1 cellular context compared by ENCODE assay signal in the genomic region with DNA sequence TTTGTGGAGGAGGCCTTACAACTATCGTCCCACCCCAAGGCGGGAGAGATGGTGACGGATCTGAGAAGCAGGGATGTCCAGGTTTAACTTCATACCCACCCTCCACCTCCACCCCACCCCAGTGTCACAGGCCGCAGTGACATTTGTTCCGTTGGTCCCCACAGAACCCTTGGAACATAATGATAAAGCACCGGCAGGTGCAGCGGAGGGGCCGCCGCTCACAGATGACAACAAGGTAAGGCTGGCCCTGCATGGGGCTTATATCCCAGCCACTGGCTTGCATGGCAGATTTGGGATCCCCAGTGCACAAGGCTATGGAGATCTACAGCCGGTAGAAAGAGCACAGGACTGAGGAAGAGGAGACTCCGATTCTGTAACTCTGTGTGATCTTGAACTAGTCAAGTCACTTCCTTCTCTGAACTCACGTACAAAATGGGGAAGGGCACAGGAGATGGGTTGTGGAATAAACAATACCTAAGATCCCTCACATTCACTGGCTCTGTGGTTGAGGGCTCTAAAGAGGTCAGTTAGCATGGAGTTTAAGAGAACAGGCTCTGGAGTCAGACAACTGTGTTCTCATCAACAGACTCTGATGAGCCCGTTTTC.
TF ChIP-seq lines count a peak whose summit lies in the region.

No MANE protein-coding gene starts in this region.

TF ChIP-seq in WTC11, 78 proteins besides CTCF, POLR2A, EP300 and RAD21 (continued from another document):
- TF ChIP-seq, protein P1, sequence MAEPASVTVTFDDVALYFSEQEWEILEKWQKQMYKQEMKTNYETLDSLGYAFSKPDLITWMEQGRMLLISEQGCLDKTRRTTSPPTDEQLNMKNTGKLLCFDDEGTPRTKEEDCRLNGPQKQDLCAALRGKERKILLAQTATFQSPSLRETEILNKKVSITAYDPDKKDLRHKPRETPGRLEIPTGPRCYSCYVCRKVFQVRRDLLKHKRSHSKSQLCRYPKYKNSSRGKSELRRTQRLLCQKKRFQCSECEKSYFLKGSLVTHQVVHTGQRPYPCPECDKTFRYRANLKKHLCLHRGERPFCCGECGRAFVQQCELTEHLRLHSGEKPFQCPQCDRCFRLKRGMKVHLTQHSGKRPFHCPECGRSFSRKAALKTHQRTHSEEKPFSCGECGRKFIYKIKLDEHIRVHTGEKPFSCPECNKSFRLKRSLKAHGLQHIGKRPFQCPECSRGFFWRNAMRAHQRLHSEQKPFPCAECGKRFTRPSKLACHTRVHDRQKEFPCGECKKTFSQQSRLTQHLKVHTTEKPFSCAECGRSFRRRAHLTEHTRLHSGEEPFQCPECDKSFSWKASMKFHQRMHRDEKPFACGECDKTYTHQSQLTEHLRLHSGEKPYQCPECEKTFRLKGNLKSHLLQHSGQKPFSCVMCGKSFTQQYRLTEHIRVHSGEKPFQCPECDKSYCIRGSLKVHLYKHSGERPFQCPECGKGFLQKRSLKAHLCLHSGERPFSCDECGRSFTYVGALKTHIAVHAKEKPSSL (CRISPR knock-in tag; conservative IDR thresholded peaks at IDR 0.05) = no peak
- no peak for TF ChIP-seq TCF7 (CRISPR knock-in tag; IDR thresholded peaks at IDR 0.05; ENCODE audit: low read depth)
